Comparison of ENCODE assay signal across 1 cellular context in the genomic region with DNA sequence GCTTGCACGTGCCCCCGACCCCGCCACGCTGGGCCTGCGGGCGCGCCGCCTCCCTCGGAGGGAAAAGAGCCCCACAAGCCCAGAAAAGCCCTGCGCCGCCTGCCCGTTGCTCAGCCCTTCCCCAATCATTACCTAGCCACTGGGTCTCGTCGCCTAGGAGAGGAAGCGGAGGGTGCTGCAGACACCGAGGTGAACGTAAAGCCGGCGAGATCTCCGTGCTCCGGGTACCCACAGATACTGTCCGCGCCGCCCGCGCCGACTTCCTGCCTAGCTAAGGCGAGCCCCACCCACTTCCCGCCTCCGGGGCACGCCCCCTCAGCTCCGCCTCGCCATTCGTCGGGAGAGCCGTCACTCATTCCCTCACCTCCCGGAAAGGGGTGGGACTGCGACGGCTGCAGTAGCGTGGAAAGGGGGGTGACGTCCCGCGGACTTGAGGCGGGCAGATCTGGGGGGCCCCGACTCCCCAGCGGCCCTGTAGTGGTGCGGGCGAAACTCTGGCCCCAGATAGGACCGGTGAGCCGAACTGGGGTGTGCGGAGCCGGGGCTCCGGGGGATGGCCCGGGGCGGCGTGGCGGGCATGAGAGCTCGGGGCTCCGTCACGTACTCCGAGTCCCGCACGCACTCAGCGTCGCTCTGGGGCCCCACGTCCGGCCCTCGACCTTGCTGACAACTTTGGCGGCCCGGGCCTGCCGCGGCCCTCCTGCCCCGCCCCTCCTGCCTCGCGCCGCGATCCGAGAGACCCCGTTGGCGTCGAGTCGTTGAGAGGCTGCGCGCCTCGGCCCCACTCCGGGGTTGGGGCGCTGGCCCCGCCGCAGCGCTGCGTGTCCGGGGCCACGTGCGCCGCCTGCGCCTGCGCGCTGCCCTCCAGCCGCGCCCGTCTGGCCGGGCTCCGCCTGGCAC.
TF ChIP-seq lines count a peak whose summit lies in the region.

Gene ENO1, minus strand, starts transcription at position 239 of the 900 bp plus-strand sequence. CDS start 3,778 bp downstream, outside the sequence.

TF ChIP-seq in HepG2, 621 proteins besides CTCF, POLR2A, EP300 and RAD21 (continued from another document and continues in another):
- TF ChIP-seq, protein P1, sequence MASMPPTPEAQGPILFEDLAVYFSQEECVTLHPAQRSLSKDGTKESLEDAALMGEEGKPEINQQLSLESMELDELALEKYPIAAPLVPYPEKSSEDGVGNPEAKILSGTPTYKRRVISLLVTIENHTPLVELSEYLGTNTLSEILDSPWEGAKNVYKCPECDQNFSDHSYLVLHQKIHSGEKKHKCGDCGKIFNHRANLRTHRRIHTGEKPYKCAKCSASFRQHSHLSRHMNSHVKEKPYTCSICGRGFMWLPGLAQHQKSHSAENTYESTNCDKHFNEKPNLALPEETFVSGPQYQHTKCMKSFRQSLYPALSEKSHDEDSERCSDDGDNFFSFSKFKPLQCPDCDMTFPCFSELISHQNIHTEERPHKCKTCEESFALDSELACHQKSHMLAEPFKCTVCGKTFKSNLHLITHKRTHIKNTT (CRISPR knock-in tag; IDR thresholded peaks at IDR 0.05) = no peak
- TF ChIP-seq KAT8 (CRISPR knock-in tag; IDR thresholded peaks at IDR 0.05) (peak; percentile 69), ESRRA (CRISPR knock-in tag; IDR thresholded peaks at IDR 0.05; ENCODE audit: low read depth) (peak; percentile 97), SYNCRIP (IDR thresholded peaks at IDR 0.05; ENCODE audit: insufficient read depth, low read depth, low read length) (no peak), YY1 (IDR thresholded peaks at IDR 0.05; ENCODE audit: insufficient read depth, insufficient replicate concordance, low read depth, low read length) (peak; percentile 92), ZFP82 (CRISPR knock-in tag; IDR thresholded peaks at IDR 0.05; ENCODE audit: borderline replicate concordance) (no peak; the same call in 1 of the 2 replicates), CHCHD3 (CRISPR knock-in tag; IDR thresholded peaks at IDR 0.05) (peak; percentile 81; the same call in 1 of the 2 replicates), CC2D1A (CRISPR knock-in tag; IDR thresholded peaks at IDR 0.05) (no peak), SNAPC4 (CRISPR knock-in tag; IDR thresholded peaks at IDR 0.05) (0 out of 2 replicates have a peak, but pooled peaks have one; percentile 60), HMGA1 (CRISPR knock-in tag; conservative IDR thresholded peaks at IDR 0.05) (no peak), SOX6 (IDR thresholded peaks at IDR 0.05) (no peak), SOX6 (CRISPR knock-in tag; IDR thresholded peaks at IDR 0.05) (peak; percentile 60), JUNB (CRISPR knock-in tag; IDR thresholded peaks at IDR 0.05; ENCODE audit: borderline replicate concordance) (peak; percentile 10; the same call in 1 of the 2 replicates), PRMT3 (CRISPR knock-in tag; IDR thresholded peaks at IDR 0.05; ENCODE audit: borderline replicate concordance, low read depth) (peak; percentile 100), SOX5 (CRISPR knock-in tag; IDR thresholded peaks at IDR 0.05; ENCODE audit: borderline replicate concordance) (peak; percentile 67; the same call in 1 of the 2 replicates), ZNF720 (CRISPR knock-in tag; IDR thresholded peaks at IDR 0.05) (no peak), ZNF350 (CRISPR knock-in tag; IDR thresholded peaks at IDR 0.05; ENCODE audit: borderline replicate concordance, low read depth) (peak; percentile 64), ZBTB7B (CRISPR knock-in tag; IDR thresholded peaks at IDR 0.05) (no peak; the same call in 1 of the 2 replicates), PBX3 (CRISPR knock-in tag; IDR thresholded peaks at IDR 0.05; ENCODE audit: borderline replicate concordance) (peak; percentile 92; the same call in 1 of the 2 replicates), FOXP1 (IDR thresholded peaks at IDR 0.05) (no peak), FOXP1 (CRISPR knock-in tag; IDR thresholded peaks at IDR 0.05) (peak; percentile 23; the same call in 1 of the 2 replicates), SIX4 (CRISPR knock-in tag; IDR thresholded peaks at IDR 0.05) (peak; percentile 72; the same call in 1 of the 2 replicates), ZNF274 (CRISPR knock-in tag; IDR thresholded peaks at IDR 0.05) (peak; percentile 83), ZBTB25 (CRISPR knock-in tag; IDR thresholded peaks at IDR 0.05) (no peak), DNMT1 (CRISPR knock-in tag; IDR thresholded peaks at IDR 0.05) (peak; percentile 97), SAP130 (CRISPR knock-in tag; IDR thresholded peaks at IDR 0.05; ENCODE audit: low read depth) (peak; percentile 68; the same call in 1 of the 2 replicates), EHMT2 (IDR thresholded peaks at IDR 0.05; ENCODE audit: borderline replicate concordance, low read depth, low read length) (no peak), NAIF1 (CRISPR knock-in tag; IDR thresholded peaks at IDR 0.05; ENCODE audit: borderline replicate concordance) (no peak), EED (CRISPR knock-in tag; IDR thresholded peaks at IDR 0.05) (peak; percentile 89; the same call in 1 of the 2 replicates), SP5 (CRISPR knock-in tag; IDR thresholded peaks at IDR 0.05; ENCODE audit: borderline replicate concordance, low read depth) (peak; percentile 91), REL (CRISPR knock-in tag; conservative IDR thresholded peaks at IDR 0.05) (peak; percentile 91; the same call in 1 of the 2 replicates), BCL6 (CRISPR knock-in tag; IDR thresholded peaks at IDR 0.05) (peak; percentile 39), MYNN (CRISPR knock-in tag; IDR thresholded peaks at IDR 0.05; ENCODE audit: low read depth) (no peak)
- TF ChIP-seq, protein P2, sequence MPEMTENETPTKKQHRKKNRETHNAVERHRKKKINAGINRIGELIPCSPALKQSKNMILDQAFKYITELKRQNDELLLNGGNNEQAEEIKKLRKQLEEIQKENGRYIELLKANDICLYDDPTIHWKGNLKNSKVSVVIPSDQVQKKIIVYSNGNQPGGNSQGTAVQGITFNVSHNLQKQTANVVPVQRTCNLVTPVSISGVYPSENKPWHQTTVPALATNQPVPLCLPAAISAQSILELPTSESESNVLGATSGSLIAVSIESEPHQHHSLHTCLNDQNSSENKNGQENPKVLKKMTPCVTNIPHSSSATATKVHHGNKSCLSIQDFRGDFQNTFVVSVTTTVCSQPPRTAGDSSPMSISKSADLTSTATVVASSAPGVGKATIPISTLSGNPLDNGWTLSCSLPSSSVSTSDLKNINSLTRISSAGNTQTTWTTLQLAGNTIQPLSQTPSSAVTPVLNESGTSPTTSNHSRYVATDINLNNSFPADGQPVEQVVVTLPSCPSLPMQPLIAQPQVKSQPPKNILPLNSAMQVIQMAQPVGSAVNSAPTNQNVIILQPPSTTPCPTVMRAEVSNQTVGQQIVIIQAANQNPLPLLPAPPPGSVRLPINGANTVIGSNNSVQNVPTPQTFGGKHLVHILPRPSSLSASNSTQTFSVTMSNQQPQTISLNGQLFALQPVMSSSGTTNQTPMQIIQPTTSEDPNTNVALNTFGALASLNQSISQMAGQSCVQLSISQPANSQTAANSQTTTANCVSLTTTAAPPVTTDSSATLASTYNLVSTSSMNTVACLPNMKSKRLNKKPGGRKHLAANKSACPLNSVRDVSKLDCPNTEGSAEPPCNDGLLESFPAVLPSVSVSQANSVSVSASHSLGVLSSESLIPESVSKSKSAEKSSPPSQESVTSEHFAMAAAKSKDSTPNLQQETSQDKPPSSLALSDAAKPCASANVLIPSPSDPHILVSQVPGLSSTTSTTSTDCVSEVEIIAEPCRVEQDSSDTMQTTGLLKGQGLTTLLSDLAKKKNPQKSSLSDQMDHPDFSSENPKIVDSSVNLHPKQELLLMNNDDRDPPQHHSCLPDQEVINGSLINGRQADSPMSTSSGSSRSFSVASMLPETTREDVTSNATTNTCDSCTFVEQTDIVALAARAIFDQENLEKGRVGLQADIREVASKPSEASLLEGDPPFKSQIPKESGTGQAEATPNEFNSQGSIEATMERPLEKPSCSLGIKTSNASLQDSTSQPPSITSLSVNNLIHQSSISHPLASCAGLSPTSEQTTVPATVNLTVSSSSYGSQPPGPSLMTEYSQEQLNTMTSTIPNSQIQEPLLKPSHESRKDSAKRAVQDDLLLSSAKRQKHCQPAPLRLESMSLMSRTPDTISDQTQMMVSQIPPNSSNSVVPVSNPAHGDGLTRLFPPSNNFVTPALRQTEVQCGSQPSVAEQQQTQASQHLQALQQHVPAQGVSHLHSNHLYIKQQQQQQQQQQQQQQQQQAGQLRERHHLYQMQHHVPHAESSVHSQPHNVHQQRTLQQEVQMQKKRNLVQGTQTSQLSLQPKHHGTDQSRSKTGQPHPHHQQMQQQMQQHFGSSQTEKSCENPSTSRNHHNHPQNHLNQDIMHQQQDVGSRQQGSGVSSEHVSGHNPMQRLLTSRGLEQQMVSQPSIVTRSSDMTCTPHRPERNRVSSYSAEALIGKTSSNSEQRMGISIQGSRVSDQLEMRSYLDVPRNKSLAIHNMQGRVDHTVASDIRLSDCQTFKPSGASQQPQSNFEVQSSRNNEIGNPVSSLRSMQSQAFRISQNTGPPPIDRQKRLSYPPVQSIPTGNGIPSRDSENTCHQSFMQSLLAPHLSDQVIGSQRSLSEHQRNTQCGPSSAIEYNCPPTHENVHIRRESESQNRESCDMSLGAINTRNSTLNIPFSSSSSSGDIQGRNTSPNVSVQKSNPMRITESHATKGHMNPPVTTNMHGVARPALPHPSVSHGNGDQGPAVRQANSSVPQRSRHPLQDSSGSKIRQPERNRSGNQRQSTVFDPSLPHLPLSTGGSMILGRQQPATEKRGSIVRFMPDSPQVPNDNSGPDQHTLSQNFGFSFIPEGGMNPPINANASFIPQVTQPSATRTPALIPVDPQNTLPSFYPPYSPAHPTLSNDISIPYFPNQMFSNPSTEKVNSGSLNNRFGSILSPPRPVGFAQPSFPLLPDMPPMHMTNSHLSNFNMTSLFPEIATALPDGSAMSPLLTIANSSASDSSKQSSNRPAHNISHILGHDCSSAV (CRISPR knock-in tag; IDR thresholded peaks at IDR 0.05; ENCODE audit: borderline replicate concordance) = no peak
- TF ChIP-seq, protein P3, sequence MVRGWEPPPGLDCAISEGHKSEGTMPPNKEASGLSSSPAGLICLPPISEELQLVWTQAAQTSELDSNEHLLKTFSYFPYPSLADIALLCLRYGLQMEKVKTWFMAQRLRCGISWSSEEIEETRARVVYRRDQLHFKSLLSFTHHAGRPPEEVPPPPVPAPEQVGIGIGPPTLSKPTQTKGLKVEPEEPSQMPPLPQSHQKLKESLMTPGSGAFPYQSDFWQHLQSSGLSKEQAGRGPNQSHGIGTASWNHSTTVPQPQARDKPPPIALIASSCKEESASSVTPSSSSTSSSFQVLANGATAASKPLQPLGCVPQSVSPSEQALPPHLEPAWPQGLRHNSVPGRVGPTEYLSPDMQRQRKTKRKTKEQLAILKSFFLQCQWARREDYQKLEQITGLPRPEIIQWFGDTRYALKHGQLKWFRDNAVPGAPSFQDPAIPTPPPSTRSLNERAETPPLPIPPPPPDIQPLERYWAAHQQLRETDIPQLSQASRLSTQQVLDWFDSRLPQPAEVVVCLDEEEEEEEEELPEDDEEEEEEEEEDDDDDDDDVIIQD (CRISPR knock-in tag; IDR thresholded peaks at IDR 0.05; ENCODE audit: low read depth) = peak; percentile 66; the same call in 1 of the 2 replicates
- TF ChIP-seq, protein P4, sequence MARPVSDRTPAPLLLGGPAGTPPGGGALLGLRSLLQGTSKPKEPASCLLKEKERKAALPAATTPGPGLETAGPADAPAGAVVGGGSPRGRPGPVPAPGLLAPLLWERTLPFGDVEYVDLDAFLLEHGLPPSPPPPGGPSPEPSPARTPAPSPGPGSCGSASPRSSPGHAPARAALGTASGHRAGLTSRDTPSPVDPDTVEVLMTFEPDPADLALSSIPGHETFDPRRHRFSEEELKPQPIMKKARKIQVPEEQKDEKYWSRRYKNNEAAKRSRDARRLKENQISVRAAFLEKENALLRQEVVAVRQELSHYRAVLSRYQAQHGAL (CRISPR knock-in tag; IDR thresholded peaks at IDR 0.05; ENCODE audit: not compliant biosample characterization) = peak; percentile 98
